In the genomic region with DNA sequence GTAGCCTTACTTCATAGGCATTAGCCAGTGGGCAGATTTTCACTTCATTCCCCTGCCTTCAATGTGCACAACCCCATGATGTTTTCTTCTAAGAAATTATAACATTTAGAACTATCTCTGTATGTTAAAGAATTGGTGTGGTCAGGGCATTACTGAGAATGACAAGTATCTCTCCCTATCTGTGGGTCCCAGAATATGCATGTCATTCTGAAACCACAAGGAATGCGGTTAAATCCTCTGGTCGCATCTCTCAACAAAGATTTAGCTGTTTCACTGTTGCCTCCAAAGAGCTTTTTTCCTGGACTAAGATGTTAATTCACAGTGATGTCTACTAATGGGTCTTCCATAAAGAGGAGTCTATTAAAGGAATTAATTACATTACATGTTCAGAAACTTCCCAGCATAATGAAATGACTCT, we compare ENCODE assay signal across 15 cellular contexts.
A peak's percentile ranks its signal among the peaks of the same experiment; 100 is the strongest.
DNase-seq lines count a peak whose midpoint lies in the region; ATAC-seq and TF ChIP-seq lines count a peak whose summit lies in the region.
"Had no signal": no experiment of that assay in that cellular context is flagged by ENCODE, and none has a peak within 500 bp of the region (broad histone marks: within the 10 kb centered on the region; RNA-seq: fewer than 3 reads in every experiment).

No MANE protein-coding gene starts in this region.

- CTCF ChIA-PET in activated CD4-positive, alpha-beta memory T cell treated with anti-CD3 and anti-CD28 coated beads for 36 hours (lab: Charles Lee), result interaction anchor here (0.8 to 1.0 kb wide), 2 partner anchors 62 to 104 kb away, joined by 3 to 5 read pairs; no protein-coding TSS in a partner anchor

- H3K79me2 ChIP-seq in hepatocyte, result no peaks in the 10 kb centered on the region

- H3K4me1 ChIP-seq in CD4-positive, CD25-positive, alpha-beta regulatory T cell (ENCODE audit: control insufficient read depth, insufficient read depth, low read length, poor library complexity, severe bottlenecking), result peaks cover 49% of the 10 kb centered on the region
- H3K4me1 ChIP-seq in hepatocyte (ENCODE audit: insufficient read depth), result peaks cover 28% of the 10 kb centered on the region
- H3K4me1 ChIP-seq: prostate gland had no signal

- H3K4me1 Mint-ChIP-seq in CD4-positive, CD25-positive, alpha-beta regulatory T cell, result peaks cover 26 to 75% (median 43%) of the 10 kb centered on the region in 4 donors
- peaks cover 91% of the 10 kb centered on the region for H3K4me1 Mint-ChIP-seq in activated CD4-positive, alpha-beta memory T cell treated with anti-CD3 and anti-CD28 coated beads for 36 hours (ENCODE audit: low read depth)

- no peak for ATAC-seq in CD4-positive, CD25-positive, alpha-beta regulatory T cell (ENCODE audit: low read depth in 2 of 2)
- no peak for ATAC-seq in HG03196 (IDR thresholded peaks at IDR 0.05; ENCODE audit: unreplicated experiment)
- ATAC-seq in left lobe of liver, result no peak

- POLR2A ChIA-PET in activated CD4-positive, alpha-beta memory T cell treated with anti-CD3 and anti-CD28 coated beads for 36 hours (lab: Charles Lee), result interaction anchor here (1.1 kb wide), 2 partner anchors 12 to 56 kb away, joined by 3 to 15 read pairs; no protein-coding TSS in a partner anchor

- peak overlapping the region in 1 of 3 donors; percentile 65 for H3K27ac Mint-ChIP-seq in CD4-positive, CD25-positive, alpha-beta regulatory T cell
- H3K27ac Mint-ChIP-seq in activated CD4-positive, alpha-beta memory T cell treated with anti-CD3 and anti-CD28 coated beads for 36 hours, result peak overlapping the region; percentile 90
- H3K27ac Mint-ChIP-seq: memory B cell had no signal

- TF ChIP-seq CTCF in hepatocyte (IDR thresholded peaks at IDR 0.05; ENCODE audit: poor library complexity), result no peak

- H3K9me3 ChIP-seq in CD4-positive, CD25-positive, alpha-beta regulatory T cell (ENCODE audit: control insufficient read depth in 2 of 2, low read length in 2 of 2), result no peaks in the 10 kb centered on the region
- H3K9me3 ChIP-seq in hepatocyte (ENCODE audit: low read depth), result no peaks in the 10 kb centered on the region
- H3K9me3 ChIP-seq: prostate gland, thoracic aorta had no signal

- no peaks in the 10 kb centered on the region for H4K20me1 ChIP-seq in hepatocyte (ENCODE audit: insufficient read depth, poor library complexity, severe bottlenecking)

- H3K4me3 Mint-ChIP-seq in CD4-positive, CD25-positive, alpha-beta regulatory T cell, result peak overlapping the region in 1 of 4 donors; percentile 34
- H3K4me3 Mint-ChIP-seq in activated CD4-positive, alpha-beta memory T cell treated with anti-CD3 and anti-CD28 coated beads for 36 hours, result no peak overlapping the region
- H3K4me3 Mint-ChIP-seq: memory B cell had no signal

- H3K4me3 ChIP-seq in CD4-positive, CD25-positive, alpha-beta regulatory T cell (ENCODE audit: low read depth, low read length), result peak overlapping the region; percentile 20
- H3K4me3 ChIP-seq in Jurkat, Clone E6-1 (ENCODE audit: low read length), result no peak overlapping the region
- no peak overlapping the region for H3K4me3 ChIP-seq in hepatocyte
- H3K4me3 ChIP-seq: prostate gland, thoracic aorta had no signal

- H3K9me2 ChIP-seq in hepatocyte (replicated peaks; ENCODE audit: insufficient read depth), result no peaks in the 10 kb centered on the region

- H3K36me3 ChIP-seq in CD4-positive, CD25-positive, alpha-beta regulatory T cell (ENCODE audit: control insufficient read depth, insufficient read depth, low read length), result no peaks in the 10 kb centered on the region
- H3K36me3 ChIP-seq in hepatocyte (replicated peaks; ENCODE audit: insufficient read depth, low read depth), result no peaks in the 10 kb centered on the region
- H3K36me3 ChIP-seq: prostate gland, thoracic aorta had no signal

- intact Hi-C loops in activated CD4-positive, alpha-beta memory T cell treated with anti-CD3 and anti-CD28 coated beads for 36 hours (cut with micrococcal nuclease), result loop anchor here (2.0 to 5.0 kb wide), 2 partner anchors 38 to 63 kb away; a partner anchor contains a TSS

- H3K27ac ChIP-seq in CD4-positive, CD25-positive, alpha-beta regulatory T cell (ENCODE audit: insufficient read depth, low read length, poor library complexity, severe bottlenecking), result no peak overlapping the region
- H3K27ac ChIP-seq in hepatocyte, result peak overlapping the region; percentile 48
- H3K27ac ChIP-seq: prostate gland, thoracic aorta had no signal

- H2AFZ ChIP-seq in hepatocyte, result no peak overlapping the region

- H3K27me3 Mint-ChIP-seq in CD4-positive, CD25-positive, alpha-beta regulatory T cell, result no peaks in the 10 kb centered on the region
- H3K27me3 Mint-ChIP-seq in activated CD4-positive, alpha-beta memory T cell treated with anti-CD3 and anti-CD28 coated beads for 36 hours, result no peaks in the 10 kb centered on the region

- H3K4me2 ChIP-seq in hepatocyte, result no peak overlapping the region

- H3K36me3 Mint-ChIP-seq in CD4-positive, CD25-positive, alpha-beta regulatory T cell, result no peaks in the 10 kb centered on the region
- no peaks in the 10 kb centered on the region for H3K36me3 Mint-ChIP-seq in activated CD4-positive, alpha-beta memory T cell treated with anti-CD3 and anti-CD28 coated beads for 36 hours
- H3K36me3 Mint-ChIP-seq: memory B cell had no signal

- H3K9me3 Mint-ChIP-seq in CD4-positive, CD25-positive, alpha-beta regulatory T cell, result peaks cover 0 to 2% (median 0%) of the 10 kb centered on the region in 7 donors
- H3K9me3 Mint-ChIP-seq in activated CD4-positive, alpha-beta memory T cell treated with anti-CD3 and anti-CD28 coated beads for 36 hours, result no peaks in the 10 kb centered on the region
- H3K9me3 Mint-ChIP-seq: memory B cell had no signal

- H3K27me3 ChIP-seq in CD4-positive, CD25-positive, alpha-beta regulatory T cell (ENCODE audit: control insufficient read depth, insufficient read depth, low read length), result no peaks in the 10 kb centered on the region
- no peaks in the 10 kb centered on the region for H3K27me3 ChIP-seq in hepatocyte

- peak in 1 of 3 donors; percentile 69 for DNase-seq in CD4-positive, CD25-positive, alpha-beta regulatory T cell
- peak; percentile 28 for DNase-seq in Jurkat, Clone E6-1 (ENCODE audit: low read depth, low spot score)
- no peak for DNase-seq in activated CD4-positive, alpha-beta memory T cell treated with anti-CD3 and anti-CD28 coated beads for 36 hours
- DNase-seq in hepatocyte (ENCODE audit: low spot score) (no peak), GM19238 (ENCODE audit: insufficient read length, low spot score) (no peak), left lobe of liver (ENCODE audit: low spot score) (no peak)
- DNase-seq in stimulated activated CD4-positive, alpha-beta T cell treated with anti-CD3 and anti-CD28 coated beads, Interleukin-12 subunit alpha, Interleukin-12 subunit beta, amount 100 ng/mL, for 4 hours, result no peak
- DNase-seq: activated gamma-delta T cell, Calu3, head of caudate nucleus, NCI-H1436 had no signal

- WGBS in hepatocyte (ENCODE audit: low lambda C conversion rate, missing lambda C conversion rate), result 78% methylated on average over 2 of the region's 2 CpGs
